ENCODE assay signal across 1 cellular context in the genomic region with DNA sequence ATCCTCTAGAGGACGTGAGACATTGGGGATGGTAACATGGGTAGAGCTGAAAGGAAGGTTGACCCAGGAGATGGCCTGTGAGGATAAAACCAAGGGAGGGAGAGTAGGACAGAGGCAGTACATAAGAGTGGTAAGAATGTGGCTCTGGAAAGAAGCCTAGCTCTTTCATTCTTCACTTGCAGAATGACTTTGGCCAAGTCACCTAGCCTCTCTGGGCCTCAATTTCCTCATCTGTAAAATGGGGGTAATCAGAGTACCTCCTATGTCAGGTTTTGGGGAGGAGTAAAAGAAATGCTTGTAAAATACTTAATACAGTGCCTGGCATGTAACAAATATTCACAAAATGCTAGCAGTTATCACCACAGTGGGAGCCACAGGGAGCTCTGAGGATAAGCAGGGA.
A peak's percentile ranks its signal among the peaks of the same experiment; 100 is the strongest.
TF ChIP-seq lines count a peak whose summit lies in the region.

No MANE protein-coding gene starts in this region.

TF ChIP-seq in K562, 482 proteins besides CTCF, POLR2A, EP300 and RAD21:
- TF ChIP-seq KDM1A (IDR thresholded peaks at IDR 0.05) (peak; percentile 40 to 57; a peak in 3 of 4 replicates), SRSF3 (IDR thresholded peaks at IDR 0.05; ENCODE audit: insufficient read depth, low read length) (no peak), BCOR (IDR thresholded peaks at IDR 0.05) (peak; percentile 59; the same call in 1 of the 2 replicates), WHSC1 (IDR thresholded peaks at IDR 0.05; ENCODE audit: low read length) (no peak), RBM25 (IDR thresholded peaks at IDR 0.05; ENCODE audit: low read depth, low read length, severe bottlenecking) (peak; percentile 86), RCOR1 (IDR thresholded peaks at IDR 0.05; ENCODE audit: borderline replicate concordance in 1 of 2, low read depth in 2 of 2, low read length in 2 of 2) (0 out of 4 replicates have a peak, but pooled peaks of 1 of the 2 experiments have one; percentile 55)
- TF ChIP-seq, protein P1, sequence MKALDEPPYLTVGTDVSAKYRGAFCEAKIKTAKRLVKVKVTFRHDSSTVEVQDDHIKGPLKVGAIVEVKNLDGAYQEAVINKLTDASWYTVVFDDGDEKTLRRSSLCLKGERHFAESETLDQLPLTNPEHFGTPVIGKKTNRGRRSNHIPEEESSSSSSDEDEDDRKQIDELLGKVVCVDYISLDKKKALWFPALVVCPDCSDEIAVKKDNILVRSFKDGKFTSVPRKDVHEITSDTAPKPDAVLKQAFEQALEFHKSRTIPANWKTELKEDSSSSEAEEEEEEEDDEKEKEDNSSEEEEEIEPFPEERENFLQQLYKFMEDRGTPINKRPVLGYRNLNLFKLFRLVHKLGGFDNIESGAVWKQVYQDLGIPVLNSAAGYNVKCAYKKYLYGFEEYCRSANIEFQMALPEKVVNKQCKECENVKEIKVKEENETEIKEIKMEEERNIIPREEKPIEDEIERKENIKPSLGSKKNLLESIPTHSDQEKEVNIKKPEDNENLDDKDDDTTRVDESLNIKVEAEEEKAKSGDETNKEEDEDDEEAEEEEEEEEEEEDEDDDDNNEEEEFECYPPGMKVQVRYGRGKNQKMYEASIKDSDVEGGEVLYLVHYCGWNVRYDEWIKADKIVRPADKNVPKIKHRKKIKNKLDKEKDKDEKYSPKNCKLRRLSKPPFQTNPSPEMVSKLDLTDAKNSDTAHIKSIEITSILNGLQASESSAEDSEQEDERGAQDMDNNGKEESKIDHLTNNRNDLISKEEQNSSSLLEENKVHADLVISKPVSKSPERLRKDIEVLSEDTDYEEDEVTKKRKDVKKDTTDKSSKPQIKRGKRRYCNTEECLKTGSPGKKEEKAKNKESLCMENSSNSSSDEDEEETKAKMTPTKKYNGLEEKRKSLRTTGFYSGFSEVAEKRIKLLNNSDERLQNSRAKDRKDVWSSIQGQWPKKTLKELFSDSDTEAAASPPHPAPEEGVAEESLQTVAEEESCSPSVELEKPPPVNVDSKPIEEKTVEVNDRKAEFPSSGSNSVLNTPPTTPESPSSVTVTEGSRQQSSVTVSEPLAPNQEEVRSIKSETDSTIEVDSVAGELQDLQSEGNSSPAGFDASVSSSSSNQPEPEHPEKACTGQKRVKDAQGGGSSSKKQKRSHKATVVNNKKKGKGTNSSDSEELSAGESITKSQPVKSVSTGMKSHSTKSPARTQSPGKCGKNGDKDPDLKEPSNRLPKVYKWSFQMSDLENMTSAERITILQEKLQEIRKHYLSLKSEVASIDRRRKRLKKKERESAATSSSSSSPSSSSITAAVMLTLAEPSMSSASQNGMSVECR (CRISPR knock-in tag; IDR thresholded peaks at IDR 0.05), result peak; percentile 42; the same call in 1 of the 2 replicates
- TF ChIP-seq, protein P2, sequence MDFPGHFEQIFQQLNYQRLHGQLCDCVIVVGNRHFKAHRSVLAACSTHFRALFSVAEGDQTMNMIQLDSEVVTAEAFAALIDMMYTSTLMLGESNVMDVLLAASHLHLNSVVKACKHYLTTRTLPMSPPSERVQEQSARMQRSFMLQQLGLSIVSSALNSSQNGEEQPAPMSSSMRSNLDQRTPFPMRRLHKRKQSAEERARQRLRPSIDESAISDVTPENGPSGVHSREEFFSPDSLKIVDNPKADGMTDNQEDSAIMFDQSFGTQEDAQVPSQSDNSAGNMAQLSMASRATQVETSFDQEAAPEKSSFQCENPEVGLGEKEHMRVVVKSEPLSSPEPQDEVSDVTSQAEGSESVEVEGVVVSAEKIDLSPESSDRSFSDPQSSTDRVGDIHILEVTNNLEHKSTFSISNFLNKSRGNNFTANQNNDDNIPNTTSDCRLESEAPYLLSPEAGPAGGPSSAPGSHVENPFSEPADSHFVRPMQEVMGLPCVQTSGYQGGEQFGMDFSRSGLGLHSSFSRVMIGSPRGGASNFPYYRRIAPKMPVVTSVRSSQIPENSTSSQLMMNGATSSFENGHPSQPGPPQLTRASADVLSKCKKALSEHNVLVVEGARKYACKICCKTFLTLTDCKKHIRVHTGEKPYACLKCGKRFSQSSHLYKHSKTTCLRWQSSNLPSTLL (IDR thresholded peaks at IDR 0.05), result no peak
